In the genomic region with DNA sequence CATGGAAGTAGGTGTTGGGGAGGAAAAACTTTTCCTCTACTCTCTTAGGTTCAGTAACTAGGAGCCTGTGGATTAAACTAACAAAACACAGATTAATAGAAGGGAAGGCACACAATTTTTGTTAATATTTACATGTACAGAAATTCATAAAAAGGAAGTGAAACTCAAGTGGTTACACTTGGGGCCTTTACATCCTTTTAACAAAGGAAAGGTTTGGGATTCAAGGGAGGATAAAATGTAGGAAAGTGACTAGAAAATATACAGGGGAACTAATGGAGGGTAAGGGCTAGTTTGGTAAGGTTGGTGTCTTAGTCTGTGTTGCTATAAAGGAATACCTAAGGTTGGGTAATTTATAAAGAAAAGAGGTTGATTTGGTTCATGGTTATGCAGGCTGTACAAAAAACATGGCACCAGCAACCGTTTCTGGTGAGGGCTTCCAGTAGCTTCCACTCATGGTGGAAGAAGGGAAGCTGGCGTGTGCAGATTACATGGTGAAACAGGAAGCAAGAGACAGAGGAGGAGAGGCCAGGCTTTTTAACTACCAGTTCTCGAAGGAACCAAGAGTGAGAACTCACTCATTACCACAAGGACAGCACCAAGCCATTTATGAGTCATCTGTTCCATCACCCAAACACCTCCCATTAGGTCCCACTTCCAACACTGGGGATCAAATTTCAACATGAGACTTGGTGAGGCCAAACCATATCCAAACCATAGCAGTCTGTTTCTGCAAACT, we compare ENCODE assay signal across 9 cellular contexts.
DNase-seq lines count a peak whose midpoint lies in the region; ATAC-seq, FAIRE-seq and TF ChIP-seq lines count a peak whose summit lies in the region.
"Had no signal": no experiment of that assay in that cellular context is flagged by ENCODE, and none has a peak within 500 bp of the region (broad histone marks: within the 10 kb centered on the region; RNA-seq: fewer than 3 reads in every experiment).

No MANE protein-coding gene starts in this region.

- TF ChIP-seq CTCF in bronchial epithelial cell (IDR thresholded peaks at IDR 0.05; ENCODE audit: insufficient read depth, low read length, severe bottlenecking) (no peak), mesothelial cell of epicardium (IDR thresholded peaks at IDR 0.05; ENCODE audit: unreplicated experiment) (no peak)

- H3K4me3 ChIP-seq in bronchial epithelial cell (ENCODE audit: low read depth, low read length), result no peak overlapping the region

- ATAC-seq in GM18868 (IDR thresholded peaks at IDR 0.05; ENCODE audit: unreplicated experiment) (peak; percentile 97), HG03442 (IDR thresholded peaks at IDR 0.05; ENCODE audit: unreplicated experiment) (peak; percentile 93)

- FAIRE-seq in bronchial epithelial cell (lab: Jason Lieb, UNC), result no peak

- no peaks in the 10 kb centered on the region for H3K36me3 Mint-ChIP-seq in activated T-helper 1 cell treated with anti-CD3 and anti-CD28 coated beads, Interleukin-12 subunit alpha, Interleukin-12 subunit beta, Interleukin-2, Interleukin-4 antibody, amounts not matched to agents 30 ng/mL and 10 ng/mL and 1 ng/mL, durations not matched to agents 14 hours and 24 hours and 36 hours (ENCODE audit: low read depth)
- H3K36me3 Mint-ChIP-seq in mesothelial cell of epicardium, result no peaks in the 10 kb centered on the region

- no peak overlapping the region for H3K4me3 Mint-ChIP-seq in activated T-helper 1 cell treated with anti-CD3 and anti-CD28 coated beads, Interleukin-12 subunit alpha, Interleukin-12 subunit beta, Interleukin-2, Interleukin-4 antibody, amounts not matched to agents 30 ng/mL and 10 ng/mL and 1 ng/mL, durations not matched to agents 14 hours and 24 hours and 36 hours
- H3K4me3 Mint-ChIP-seq in mesothelial cell of epicardium, result no peak overlapping the region

- no peaks in the 10 kb centered on the region for H3K9me3 Mint-ChIP-seq in activated T-helper 1 cell treated with anti-CD3 and anti-CD28 coated beads, Interleukin-12 subunit alpha, Interleukin-12 subunit beta, Interleukin-2, Interleukin-4 antibody, amounts not matched to agents 30 ng/mL and 10 ng/mL and 1 ng/mL, durations not matched to agents 14 hours and 24 hours and 36 hours
- H3K9me3 Mint-ChIP-seq in mesothelial cell of epicardium, result no peaks in the 10 kb centered on the region

- H3K4me1 Mint-ChIP-seq in activated T-helper 1 cell treated with anti-CD3 and anti-CD28 coated beads, Interleukin-12 subunit alpha, Interleukin-12 subunit beta, Interleukin-2, Interleukin-4 antibody, amounts not matched to agents 30 ng/mL and 10 ng/mL and 1 ng/mL, durations not matched to agents 14 hours and 24 hours and 36 hours (ENCODE audit: low read depth), result no peaks in the 10 kb centered on the region
- H3K4me1 Mint-ChIP-seq in mesothelial cell of epicardium, result peaks cover 7% of the 10 kb centered on the region

- no peaks in the 10 kb centered on the region for H3K27me3 Mint-ChIP-seq in activated T-helper 1 cell treated with anti-CD3 and anti-CD28 coated beads, Interleukin-12 subunit alpha, Interleukin-12 subunit beta, Interleukin-2, Interleukin-4 antibody, amounts not matched to agents 30 ng/mL and 10 ng/mL and 1 ng/mL, durations not matched to agents 14 hours and 24 hours and 36 hours (ENCODE audit: insufficient read depth)
- peaks cover 15% of the 10 kb centered on the region for H3K27me3 Mint-ChIP-seq in mesothelial cell of epicardium (ENCODE audit: low read depth)

- H3K27ac Mint-ChIP-seq in activated T-helper 1 cell treated with anti-CD3 and anti-CD28 coated beads, Interleukin-12 subunit alpha, Interleukin-12 subunit beta, Interleukin-2, Interleukin-4 antibody, amounts not matched to agents 30 ng/mL and 10 ng/mL and 1 ng/mL, durations not matched to agents 14 hours and 24 hours and 36 hours, result no peak overlapping the region
- H3K27ac Mint-ChIP-seq in mesothelial cell of epicardium, result no peak overlapping the region

- intact Hi-C loops in activated T-helper 1 cell treated with anti-CD3 and anti-CD28 coated beads, Interleukin-12 subunit alpha, Interleukin-12 subunit beta, Interleukin-2, Interleukin-4 antibody, amounts not matched to agents 30 ng/mL and 10 ng/mL and 1 ng/mL, durations not matched to agents 14 hours and 24 hours and 36 hours (cut with micrococcal nuclease), result no loop called here

- no peaks in the 10 kb centered on the region for H3K36me3 ChIP-seq in bronchial epithelial cell (ENCODE audit: control insufficient read depth, insufficient read depth, low read length)

- peak; percentile 7 for DNase-seq in H4 (ENCODE audit: low spot score)
- DNase-seq in bronchial epithelial cell (ENCODE audit: low read depth), result peak; percentile 0
- no peak for DNase-seq in activated T-helper 1 cell treated with anti-CD3 and anti-CD28 coated beads, Interleukin-12 subunit alpha, Interleukin-12 subunit beta, Interleukin-2, Interleukin-4 antibody, amounts not matched to agents 30 ng/mL and 10 ng/mL and 1 ng/mL, durations not matched to agents 14 hours and 24 hours and 36 hours (ENCODE audit: low spot score)
- DNase-seq in globus pallidus (ENCODE audit: low spot score), result no peak
- DNase-seq in T-helper 9 cell, result no peak
- DNase-seq in mesothelial cell of epicardium (ENCODE audit: low spot score in 2 of 2, unreplicated experiment in 2 of 2), result no peak
- DNase-seq: stimulated activated CD4-positive, alpha-beta T cell treated with anti-CD3 and anti-CD28 coated beads, Interleukin-4, amount 100 ng/mL, for 24 hours had no signal

- H3K27me3 ChIP-seq in bronchial epithelial cell (ENCODE audit: control insufficient read depth, insufficient read depth, low read length), result no peaks in the 10 kb centered on the region

Comparison
In these comparisons a context has a peak if more than half of its experiments do, and no peak if none do; other contexts are left out.
1. DNase-seq: peak in H4 (single experiment) and bronchial epithelial cell (single experiment); none in activated T-helper 1 cell treated with anti-CD3 and anti-CD28 coated beads, Interleukin-12 subunit alpha, Interleukin-12 subunit beta, Interleukin-2, Interleukin-4 antibody, amounts not matched to agents 30 ng/mL and 10 ng/mL and 1 ng/mL, durations not matched to agents 14 hours and 24 hours and 36 hours (single experiment), globus pallidus (single experiment), T-helper 9 cell (single experiment) and mesothelial cell of epicardium (0 of 2).